21 cellular contexts compared by ENCODE assay signal in genomic region chr16:70713781-70714180, GRCh38. TPM values are rescaled to one million over a fixed set of nuclear protein-coding genes. Genes with fewer than 3 reads are reported as not detected.
DNase-seq lines count a peak whose midpoint lies in the region; ATAC-seq and TF ChIP-seq lines count a peak whose summit lies in the region.
"Had no signal": no experiment of that assay in that cellular context is flagged by ENCODE, and none has a peak within 500 bp of the region (broad histone marks: within the 10 kb centered on the region; RNA-seq: fewer than 3 reads in every experiment).

No MANE protein-coding gene starts in this region.

- intact Hi-C loops in left cardiac atrium (cut with DNase I) = no loop called here

- POLR2A ChIA-PET in HEK293 (lab: Yijun Ruan, JAX) = no interaction called here

- H3K27me3 Mint-ChIP-seq in mesothelial cell of epicardium (ENCODE audit: low read depth) = no peaks in the 10 kb centered on the region
- no peaks in the 10 kb centered on the region for H3K27me3 Mint-ChIP-seq in activated naive CD8-positive, alpha-beta T cell treated with anti-CD3 and anti-CD28 coated beads, Interleukin-2, amount 50 U/mL, for 24 hours
- H3K27me3 Mint-ChIP-seq: activated CD4-positive, alpha-beta T cell treated with anti-CD3 and anti-CD28 coated beads, Interleukin-2, amount 10 ng/mL, durations not matched to agents 24 days and 14 days; stimulated activated naive CD8-positive, alpha-beta T cell treated with anti-CD3 and anti-CD28 coated beads, Interleukin-15, Interleukin-2, amounts not matched to agents 100 ng/mL and 50 ng/mL, for 24 hours had no signal

- H3K9ac ChIP-seq in skeletal muscle tissue (ENCODE audit: low read depth in 1 of 3, low read length in 3 of 3) = no peak overlapping the region

- no peaks in the 10 kb centered on the region for H3K27me3 ChIP-seq in skeletal muscle tissue (ENCODE audit: control insufficient read depth in 3 of 3, insufficient read depth in 3 of 3, low read length in 3 of 3)

- no peak overlapping the region for H3K4me3 Mint-ChIP-seq in mesothelial cell of epicardium
- H3K4me3 Mint-ChIP-seq in activated naive CD8-positive, alpha-beta T cell treated with anti-CD3 and anti-CD28 coated beads, Interleukin-2, amount 50 U/mL, for 24 hours = no peak overlapping the region
- H3K4me3 Mint-ChIP-seq: activated CD4-positive, alpha-beta T cell treated with anti-CD3 and anti-CD28 coated beads, Interleukin-2, amount 10 ng/mL, durations not matched to agents 24 days and 14 days; GM23338; stimulated activated naive CD8-positive, alpha-beta T cell treated with anti-CD3 and anti-CD28 coated beads, Interleukin-15, Interleukin-2, amounts not matched to agents 100 ng/mL and 50 ng/mL, for 24 hours had no signal

- peaks cover 3% of the 10 kb centered on the region for H3K36me3 Mint-ChIP-seq in mesothelial cell of epicardium
- peaks cover 2% of the 10 kb centered on the region for H3K36me3 Mint-ChIP-seq in activated naive CD8-positive, alpha-beta T cell treated with anti-CD3 and anti-CD28 coated beads, Interleukin-2, amount 50 U/mL, for 24 hours (ENCODE audit: low read depth)

- H3K4me1 ChIP-seq in HEK293 (ENCODE audit: control insufficient read depth, insufficient read depth, low read length) = peaks cover 6% of the 10 kb centered on the region; the same call in 1 of the 2 replicates
- H3K4me1 ChIP-seq in skeletal muscle tissue (ENCODE audit: control insufficient read depth in 3 of 3, insufficient read depth in 3 of 3, low read length in 3 of 3) = peaks cover 47 to 84% (median 49%) of the 10 kb centered on the region in 3 donors

- peak overlapping the region; percentile 83 for H3K27ac Mint-ChIP-seq in mesothelial cell of epicardium
- H3K27ac Mint-ChIP-seq in activated naive CD8-positive, alpha-beta T cell treated with anti-CD3 and anti-CD28 coated beads, Interleukin-2, amount 50 U/mL, for 24 hours = no peak overlapping the region
- H3K27ac Mint-ChIP-seq: activated CD4-positive, alpha-beta T cell treated with anti-CD3 and anti-CD28 coated beads, Interleukin-2, amount 10 ng/mL, durations not matched to agents 24 days and 14 days; stimulated activated naive CD8-positive, alpha-beta T cell treated with anti-CD3 and anti-CD28 coated beads, Interleukin-15, Interleukin-2, amounts not matched to agents 100 ng/mL and 50 ng/mL, for 24 hours had no signal

- H3K36me3 ChIP-seq in HEK293 (ENCODE audit: control insufficient read depth in 2 of 2, insufficient read depth in 1 of 2, low read length in 2 of 2) = no peaks in the 10 kb centered on the region
- peaks cover 0 to 2% (median 0%) of the 10 kb centered on the region in 3 donors for H3K36me3 ChIP-seq in skeletal muscle tissue (ENCODE audit: control insufficient read depth in 3 of 3, insufficient read depth in 3 of 3, low read length in 3 of 3)

- H3K9me3 Mint-ChIP-seq in mesothelial cell of epicardium = no peaks in the 10 kb centered on the region
- H3K9me3 Mint-ChIP-seq in activated naive CD8-positive, alpha-beta T cell treated with anti-CD3 and anti-CD28 coated beads, Interleukin-2, amount 50 U/mL, for 24 hours = no peaks in the 10 kb centered on the region
- H3K9me3 Mint-ChIP-seq: activated CD4-positive, alpha-beta T cell treated with anti-CD3 and anti-CD28 coated beads, Interleukin-2, amount 10 ng/mL, durations not matched to agents 24 days and 14 days; GM23338; stimulated activated naive CD8-positive, alpha-beta T cell treated with anti-CD3 and anti-CD28 coated beads, Interleukin-15, Interleukin-2, amounts not matched to agents 100 ng/mL and 50 ng/mL, for 24 hours had no signal

- H3K9me3 ChIP-seq in HEK293 (ENCODE audit: control insufficient read depth, insufficient read depth, low read depth, low read length) = no peaks in the 10 kb centered on the region
- no peaks in the 10 kb centered on the region for H3K9me3 ChIP-seq in skeletal muscle tissue (ENCODE audit: control insufficient read depth in 3 of 3, low read length in 3 of 3)
- H3K9me3 ChIP-seq: mucosa of descending colon had no signal

- CTCF ChIA-PET in HEK293 (lab: Yijun Ruan, JAX) = no interaction called here

- H3K27ac ChIP-seq in HEK293 (ENCODE audit: extremely low read depth, low read depth, low read length) (no peak overlapping the region), VCaP (peak overlapping the region; percentile 91), skeletal muscle tissue (ENCODE audit: low read depth, low read length) (peak overlapping the region; percentile 98)

- TF ChIP-seq CTCF in HEK293 (tag by site-specific recombination; IDR thresholded peaks at IDR 0.05) = no peak
- TF ChIP-seq CTCF in VCaP (conservative IDR thresholded peaks at IDR 0.05) = no peak
- TF ChIP-seq CTCF in mesothelial cell of epicardium (IDR thresholded peaks at IDR 0.05; ENCODE audit: unreplicated experiment) = no peak

- DNase-seq in mesothelial cell of epicardium (ENCODE audit: low spot score in 2 of 2, unreplicated experiment in 2 of 2) (no peak), 8988T (no peak), NCI-H82 (lab: John Stamatoyannopoulos, UW) (no peak), left cardiac atrium (no peak)
- DNase-seq in activated naive CD8-positive, alpha-beta T cell treated with anti-CD3 and anti-CD28 coated beads, Interleukin-2, amount 50 U/mL, for 24 hours = no peak
- DNase-seq: activated CD4-positive, alpha-beta T cell treated with anti-CD3 and anti-CD28 coated beads, Interleukin-2, amount 10 ng/mL, durations not matched to agents 24 days and 14 days; activated naive CD4-positive, alpha-beta T cell treated with anti-CD3 and anti-CD28 coated beads, Interleukin-2, amount 50 U/mL, for 16 hours; activated T-cell treated with anti-CD3 and anti-CD28 coated beads for 4 hours; DMS 273 treated with DMSO at 0.1 percent for 48 hours; effector CD8-positive, alpha-beta T cell; mucosa of descending colon; NCI-H1048; NCI-H2171; NK-92 treated with Interleukin-12 subunit alpha and Interleukin-12 subunit beta, amount 100 ng/mL, for 24 hours; SIG-M5; T-helper 9 cell had no signal

- no peak overlapping the region for H3K4me3 ChIP-seq in HEK293 (ENCODE audit: low read depth, low read length)
- no peak overlapping the region for H3K4me3 ChIP-seq in skeletal muscle tissue (ENCODE audit: low read length in 3 of 3)
- H3K4me3 ChIP-seq: GM23338, mucosa of descending colon had no signal

- no peak for ATAC-seq in activated naive CD8-positive, alpha-beta T cell treated with anti-CD3 and anti-CD28 coated beads, Interleukin-2, amount 50 U/mL, for 24 hours
- no peak for ATAC-seq in left cardiac atrium
- ATAC-seq: GM23338 had no signal

- H3K4me1 Mint-ChIP-seq in mesothelial cell of epicardium = peaks cover 54% of the 10 kb centered on the region
- H3K4me1 Mint-ChIP-seq in activated naive CD8-positive, alpha-beta T cell treated with anti-CD3 and anti-CD28 coated beads, Interleukin-2, amount 50 U/mL, for 24 hours = no peaks in the 10 kb centered on the region

TF ChIP-seq in HEK293, 187 proteins besides CTCF, POLR2A, EP300 and RAD21:
- TF ChIP-seq TCF7L2 (IDR thresholded peaks at IDR 0.05; ENCODE audit: borderline replicate concordance, low read depth, low read length) (no peak), EGR2 (tag by site-specific recombination; IDR thresholded peaks at IDR 0.05; ENCODE audit: low read depth) (0 out of 2 replicates have a peak, but pooled peaks have one; percentile 10)

RNA-seq across cellular contexts. Expression of gene MTSS2, which starts 27.9 kb away (rescaled TPM):
- 100 to 104 TPM (median 102 TPM) in 3 replicates for total RNA-seq in mesothelial cell of epicardium
- total RNA-seq in skeletal muscle tissue = 18.8 TPM
- total RNA-seq in left cardiac atrium = 10 to 100 TPM; 50.7 to 51.4 TPM
